In the genomic region with DNA sequence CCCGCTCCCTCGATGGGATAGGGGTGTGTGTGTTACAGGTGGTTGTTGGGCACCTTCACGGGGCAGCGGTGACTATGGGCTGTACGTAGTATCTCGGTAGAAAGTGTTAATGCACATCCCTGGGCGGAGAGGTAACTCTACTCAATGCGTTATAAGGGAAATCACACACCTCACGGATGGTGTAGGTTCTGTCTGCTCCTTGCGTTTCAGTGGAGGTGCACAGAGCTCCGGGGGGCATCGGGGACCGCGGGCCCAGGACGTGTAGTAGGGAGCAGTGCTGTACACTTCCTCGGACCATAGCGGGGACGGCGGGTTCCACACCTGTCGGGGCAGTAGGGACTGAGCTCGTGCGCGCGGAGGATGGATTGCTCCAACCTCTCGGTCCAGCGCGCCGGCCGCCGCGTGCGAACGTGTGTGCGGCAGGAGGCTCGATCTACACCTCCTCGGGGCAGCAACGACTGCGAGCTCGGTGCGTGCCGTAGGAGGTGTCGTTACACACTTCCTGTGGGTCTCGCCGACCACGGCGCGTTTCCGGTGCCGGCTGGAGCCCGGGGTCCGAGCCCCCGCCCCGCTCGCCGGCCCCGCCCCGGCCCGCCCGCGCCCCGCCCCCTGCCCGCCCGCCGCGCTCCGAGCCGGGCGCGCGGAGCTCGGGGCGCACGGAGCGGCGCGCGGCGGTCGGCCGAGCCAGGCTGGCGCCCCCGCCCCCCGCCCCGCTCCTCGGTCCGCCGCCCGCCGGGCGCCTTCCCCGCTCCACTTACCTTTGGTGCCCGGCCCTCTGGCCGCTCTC, we compare ENCODE assay signal across 1 cellular context.
TF ChIP-seq lines count a peak whose summit lies in the region.

A gene with protein sequence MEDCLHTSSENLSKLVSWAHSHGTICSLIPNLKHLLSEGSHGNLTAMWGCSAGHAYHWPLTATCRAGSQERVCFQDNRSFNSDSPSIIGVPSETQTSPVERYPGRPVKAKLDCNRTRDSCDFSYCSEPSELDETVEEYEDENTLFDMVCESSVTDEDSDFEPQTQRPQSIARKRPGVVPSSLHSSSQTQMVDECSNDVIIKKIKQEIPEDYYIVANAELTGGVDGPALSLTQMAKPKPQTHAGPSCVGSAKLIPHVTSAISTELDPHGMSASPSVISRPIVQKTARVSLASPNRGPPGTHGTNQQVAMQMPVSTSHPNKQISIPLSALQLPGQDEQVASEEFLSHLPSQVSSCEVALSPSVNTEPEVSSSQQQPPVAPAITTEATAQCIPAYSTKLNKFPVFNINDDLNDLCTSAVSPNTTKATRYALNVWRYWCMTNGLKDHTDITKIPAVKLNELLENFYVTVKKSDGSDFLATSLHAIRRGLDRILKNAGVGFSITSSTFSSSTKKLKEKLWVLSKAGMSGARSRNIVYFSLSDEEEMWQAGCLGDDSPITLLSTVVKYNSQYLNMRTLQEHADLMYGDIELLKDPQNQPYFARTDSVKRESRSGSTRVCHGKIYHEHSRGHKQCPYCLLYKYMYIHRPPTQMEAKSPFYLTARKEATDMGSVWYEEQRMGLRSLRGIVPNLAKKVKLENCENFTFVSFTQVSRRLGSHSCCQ (plus strand): TSS at position 607 of the 787 bp plus-strand sequence. CDS start 87,254 bp downstream, outside the sequence.

TF ChIP-seq in K562, 482 proteins besides CTCF, POLR2A, EP300 and RAD21 (continued from another document and continues in another):
- TF ChIP-seq, protein P1, sequence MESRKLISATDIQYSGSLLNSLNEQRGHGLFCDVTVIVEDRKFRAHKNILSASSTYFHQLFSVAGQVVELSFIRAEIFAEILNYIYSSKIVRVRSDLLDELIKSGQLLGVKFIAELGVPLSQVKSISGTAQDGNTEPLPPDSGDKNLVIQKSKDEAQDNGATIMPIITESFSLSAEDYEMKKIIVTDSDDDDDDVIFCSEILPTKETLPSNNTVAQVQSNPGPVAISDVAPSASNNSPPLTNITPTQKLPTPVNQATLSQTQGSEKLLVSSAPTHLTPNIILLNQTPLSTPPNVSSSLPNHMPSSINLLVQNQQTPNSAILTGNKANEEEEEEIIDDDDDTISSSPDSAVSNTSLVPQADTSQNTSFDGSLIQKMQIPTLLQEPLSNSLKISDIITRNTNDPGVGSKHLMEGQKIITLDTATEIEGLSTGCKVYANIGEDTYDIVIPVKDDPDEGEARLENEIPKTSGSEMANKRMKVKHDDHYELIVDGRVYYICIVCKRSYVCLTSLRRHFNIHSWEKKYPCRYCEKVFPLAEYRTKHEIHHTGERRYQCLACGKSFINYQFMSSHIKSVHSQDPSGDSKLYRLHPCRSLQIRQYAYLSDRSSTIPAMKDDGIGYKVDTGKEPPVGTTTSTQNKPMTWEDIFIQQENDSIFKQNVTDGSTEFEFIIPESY (CRISPR knock-in tag; IDR thresholded peaks at IDR 0.05) = peak; percentile 91
- TF ChIP-seq, protein P2, sequence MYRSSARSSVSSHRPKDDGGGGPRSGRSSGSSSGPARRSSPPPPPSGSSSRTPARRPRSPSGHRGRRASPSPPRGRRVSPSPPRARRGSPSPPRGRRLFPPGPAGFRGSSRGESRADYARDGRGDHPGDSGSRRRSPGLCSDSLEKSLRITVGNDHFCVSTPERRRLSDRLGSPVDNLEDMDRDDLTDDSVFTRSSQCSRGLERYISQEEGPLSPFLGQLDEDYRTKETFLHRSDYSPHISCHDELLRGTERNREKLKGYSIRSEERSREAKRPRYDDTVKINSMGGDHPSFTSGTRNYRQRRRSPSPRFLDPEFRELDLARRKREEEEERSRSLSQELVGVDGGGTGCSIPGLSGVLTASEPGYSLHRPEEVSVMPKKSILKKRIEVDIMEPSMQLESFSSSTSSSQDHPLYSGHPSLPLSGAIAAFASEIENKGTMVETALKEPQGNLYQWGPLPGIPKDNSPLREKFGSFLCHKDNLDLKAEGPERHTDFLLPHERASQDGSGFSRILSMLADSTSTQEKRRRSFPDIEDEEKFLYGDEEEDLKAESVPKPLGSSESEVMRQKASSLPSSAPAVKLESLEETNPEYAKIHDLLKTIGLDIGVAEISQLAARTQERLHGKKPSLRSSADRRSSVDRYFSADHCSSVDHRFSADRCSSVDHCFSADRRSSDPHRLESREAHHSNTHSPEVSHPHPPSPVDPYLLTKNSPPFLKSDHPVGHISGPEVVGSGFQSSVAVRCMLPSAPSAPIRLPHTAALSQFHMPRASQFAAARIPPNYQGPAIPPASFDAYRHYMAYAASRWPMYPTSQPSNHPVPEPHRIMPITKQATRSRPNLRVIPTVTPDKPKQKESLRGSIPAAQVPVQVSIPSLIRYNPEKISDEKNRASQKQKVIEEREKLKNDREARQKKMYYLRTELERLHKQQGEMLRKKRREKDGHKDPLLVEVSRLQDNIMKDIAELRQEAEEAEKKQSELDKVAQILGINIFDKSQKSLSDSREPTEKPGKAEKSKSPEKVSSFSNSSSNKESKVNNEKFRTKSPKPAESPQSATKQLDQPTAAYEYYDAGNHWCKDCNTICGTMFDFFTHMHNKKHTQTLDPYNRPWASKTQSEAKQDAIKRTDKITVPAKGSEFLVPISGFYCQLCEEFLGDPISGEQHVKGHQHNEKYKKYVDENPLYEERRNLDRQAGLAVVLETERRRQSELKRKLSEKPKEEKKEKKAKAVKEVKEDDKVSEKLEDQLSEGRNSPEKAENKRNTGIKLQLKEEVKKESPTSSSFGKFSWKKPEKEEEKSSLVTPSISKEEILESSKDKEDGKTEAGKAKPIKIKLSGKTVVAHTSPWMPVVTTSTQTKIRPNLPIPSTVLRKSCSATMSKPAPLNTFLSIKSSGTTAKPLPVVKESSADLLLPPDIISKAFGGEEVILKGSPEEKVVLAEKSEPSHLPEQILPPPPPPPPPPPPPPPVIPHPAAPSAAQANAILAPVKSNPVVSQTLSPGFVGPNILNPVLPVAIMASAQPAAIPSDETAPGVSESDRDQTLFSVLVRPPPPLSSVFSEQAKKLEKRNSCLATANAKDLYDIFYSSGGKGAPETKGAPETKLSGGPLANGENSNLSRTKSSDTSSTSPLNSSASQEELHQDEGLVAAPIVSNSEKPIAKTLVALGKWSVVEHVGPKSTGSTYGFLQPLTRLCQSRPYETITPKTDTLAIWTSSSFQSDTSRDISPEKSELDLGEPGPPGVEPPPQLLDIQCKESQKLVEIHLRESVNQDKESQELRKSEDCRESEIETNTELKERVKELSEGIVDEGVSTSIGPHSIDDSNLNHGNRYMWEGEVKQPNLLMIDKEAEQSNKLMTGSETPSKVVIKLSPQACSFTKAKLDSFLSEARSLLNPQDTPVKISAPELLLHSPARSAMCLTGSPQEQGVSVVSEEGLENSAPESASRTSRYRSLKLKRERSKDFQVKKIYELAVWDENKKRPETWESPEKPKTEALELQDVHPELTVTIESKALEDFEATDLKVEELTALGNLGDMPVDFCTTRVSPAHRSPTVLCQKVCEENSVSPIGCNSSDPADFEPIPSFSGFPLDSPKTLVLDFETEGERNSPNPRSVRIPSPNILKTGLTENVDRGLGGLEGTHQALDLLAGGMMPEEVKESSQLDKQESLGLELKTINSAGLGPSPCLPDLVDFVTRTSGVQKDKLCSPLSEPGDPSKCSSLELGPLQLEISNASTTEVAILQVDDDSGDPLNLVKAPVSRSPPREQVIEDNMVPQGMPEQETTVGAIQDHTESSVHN (IDR thresholded peaks at IDR 0.05; ENCODE audit: borderline replicate concordance in 1 of 2, low read depth in 1 of 2) = no peak
- TF ChIP-seq PML (IDR thresholded peaks at IDR 0.05; ENCODE audit: low read length) (peak; percentile 83), ELF2 (CRISPR knock-in tag; IDR thresholded peaks at IDR 0.05) (peak; percentile 38; the same call in 1 of the 2 replicates), NFRKB (IDR thresholded peaks at IDR 0.05; ENCODE audit: low read depth) (peak; percentile 56; the same call in 1 of the 2 replicates), PCBP2 (IDR thresholded peaks at IDR 0.05; ENCODE audit: low read depth, low read length, poor library complexity, severe bottlenecking) (no peak), ZNF282 (CRISPR knock-in tag; IDR thresholded peaks at IDR 0.05) (peak; percentile 90; the same call in 1 of the 2 replicates), SMARCB1 (IDR thresholded peaks at IDR 0.05; ENCODE audit: insufficient read length, low read depth) (no peak), RB1 (IDR thresholded peaks at IDR 0.05; ENCODE audit: low read depth) (peak; percentile 79), SRF (CRISPR knock-in tag; IDR thresholded peaks at IDR 0.05) (peak; percentile 25 to 69; a peak in 1 of 4 replicates), MEIS2 (IDR thresholded peaks at IDR 0.05; ENCODE audit: partially characterized antibody) (no peak), ZBTB1 (CRISPR knock-in tag; IDR thresholded peaks at IDR 0.05; ENCODE audit: borderline replicate concordance, low read depth) (peak; percentile 82; the same call in 1 of the 2 replicates), ZNF316 (IDR thresholded peaks at IDR 0.05) (no peak), PHF20 (IDR thresholded peaks at IDR 0.05; ENCODE audit: partially characterized antibody) (peak; percentile 92), ZFP30 (CRISPR knock-in tag; IDR thresholded peaks at IDR 0.05; ENCODE audit: borderline replicate concordance) (no peak), ZFX (CRISPR knock-in tag; IDR thresholded peaks at IDR 0.05) (peak; percentile 91), ZNF174 (CRISPR knock-in tag; IDR thresholded peaks at IDR 0.05) (no peak), TBP (optimal IDR thresholded peaks at IDR 0.05; ENCODE audit: low read depth, low read length) (peak; percentile 92), SREBF1 (IDR thresholded peaks at IDR 0.05; ENCODE audit: borderline replicate concordance, low read depth, low read length) (no peak), ZNF224 (CRISPR knock-in tag; IDR thresholded peaks at IDR 0.05) (peak; percentile 95), MAFK (IDR thresholded peaks at IDR 0.05; ENCODE audit: low read length) (no peak), ZNF347 (CRISPR knock-in tag; IDR thresholded peaks at IDR 0.05; ENCODE audit: low read depth) (no peak), ZNF133 (CRISPR knock-in tag; IDR thresholded peaks at IDR 0.05) (peak; percentile 14; the same call in 1 of the 2 replicates), EWSR1 (IDR thresholded peaks at IDR 0.05; ENCODE audit: borderline replicate concordance, low read depth, partially characterized antibody) (no peak), SAFB (IDR thresholded peaks at IDR 0.05; ENCODE audit: borderline replicate concordance, low read depth, low read length) (no peak), SREBF2 (CRISPR knock-in tag; IDR thresholded peaks at IDR 0.05) (peak; percentile 94; the same call in 1 of the 2 replicates), ZNF232 (CRISPR knock-in tag; IDR thresholded peaks at IDR 0.05) (peak; percentile 97)
- TF ChIP-seq, protein P3, sequence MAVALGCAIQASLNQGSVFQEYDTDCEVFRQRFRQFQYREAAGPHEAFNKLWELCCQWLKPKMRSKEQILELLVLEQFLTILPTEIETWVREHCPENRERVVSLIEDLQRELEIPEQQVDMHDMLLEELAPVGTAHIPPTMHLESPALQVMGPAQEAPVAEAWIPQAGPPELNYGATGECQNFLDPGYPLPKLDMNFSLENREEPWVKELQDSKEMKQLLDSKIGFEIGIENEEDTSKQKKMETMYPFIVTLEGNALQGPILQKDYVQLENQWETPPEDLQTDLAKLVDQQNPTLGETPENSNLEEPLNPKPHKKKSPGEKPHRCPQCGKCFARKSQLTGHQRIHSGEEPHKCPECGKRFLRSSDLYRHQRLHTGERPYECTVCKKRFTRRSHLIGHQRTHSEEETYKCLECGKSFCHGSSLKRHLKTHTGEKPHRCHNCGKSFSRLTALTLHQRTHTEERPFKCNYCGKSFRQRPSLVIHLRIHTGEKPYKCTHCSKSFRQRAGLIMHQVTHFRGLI (CRISPR knock-in tag; IDR thresholded peaks at IDR 0.05) = no peak
- TF ChIP-seq, protein P4, sequence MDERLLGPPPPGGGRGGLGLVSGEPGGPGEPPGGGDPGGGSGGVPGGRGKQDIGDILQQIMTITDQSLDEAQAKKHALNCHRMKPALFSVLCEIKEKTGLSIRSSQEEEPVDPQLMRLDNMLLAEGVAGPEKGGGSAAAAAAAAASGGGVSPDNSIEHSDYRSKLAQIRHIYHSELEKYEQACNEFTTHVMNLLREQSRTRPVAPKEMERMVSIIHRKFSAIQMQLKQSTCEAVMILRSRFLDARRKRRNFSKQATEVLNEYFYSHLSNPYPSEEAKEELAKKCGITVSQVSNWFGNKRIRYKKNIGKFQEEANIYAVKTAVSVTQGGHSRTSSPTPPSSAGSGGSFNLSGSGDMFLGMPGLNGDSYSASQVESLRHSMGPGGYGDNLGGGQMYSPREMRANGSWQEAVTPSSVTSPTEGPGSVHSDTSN (CRISPR knock-in tag; IDR thresholded peaks at IDR 0.05; ENCODE audit: low read depth) = no peak
- TF ChIP-seq, protein P4 (tag; conservative IDR thresholded peaks at IDR 0.05; ENCODE audit: low read depth) = 0 out of 2 replicates have a peak, but pooled peaks have one; percentile 6
- TF ChIP-seq, protein P5, sequence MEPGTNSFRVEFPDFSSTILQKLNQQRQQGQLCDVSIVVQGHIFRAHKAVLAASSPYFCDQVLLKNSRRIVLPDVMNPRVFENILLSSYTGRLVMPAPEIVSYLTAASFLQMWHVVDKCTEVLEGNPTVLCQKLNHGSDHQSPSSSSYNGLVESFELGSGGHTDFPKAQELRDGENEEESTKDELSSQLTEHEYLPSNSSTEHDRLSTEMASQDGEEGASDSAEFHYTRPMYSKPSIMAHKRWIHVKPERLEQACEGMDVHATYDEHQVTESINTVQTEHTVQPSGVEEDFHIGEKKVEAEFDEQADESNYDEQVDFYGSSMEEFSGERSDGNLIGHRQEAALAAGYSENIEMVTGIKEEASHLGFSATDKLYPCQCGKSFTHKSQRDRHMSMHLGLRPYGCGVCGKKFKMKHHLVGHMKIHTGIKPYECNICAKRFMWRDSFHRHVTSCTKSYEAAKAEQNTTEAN (CRISPR knock-in tag; IDR thresholded peaks at IDR 0.05) = peak; percentile 94
- TF ChIP-seq, protein P6, sequence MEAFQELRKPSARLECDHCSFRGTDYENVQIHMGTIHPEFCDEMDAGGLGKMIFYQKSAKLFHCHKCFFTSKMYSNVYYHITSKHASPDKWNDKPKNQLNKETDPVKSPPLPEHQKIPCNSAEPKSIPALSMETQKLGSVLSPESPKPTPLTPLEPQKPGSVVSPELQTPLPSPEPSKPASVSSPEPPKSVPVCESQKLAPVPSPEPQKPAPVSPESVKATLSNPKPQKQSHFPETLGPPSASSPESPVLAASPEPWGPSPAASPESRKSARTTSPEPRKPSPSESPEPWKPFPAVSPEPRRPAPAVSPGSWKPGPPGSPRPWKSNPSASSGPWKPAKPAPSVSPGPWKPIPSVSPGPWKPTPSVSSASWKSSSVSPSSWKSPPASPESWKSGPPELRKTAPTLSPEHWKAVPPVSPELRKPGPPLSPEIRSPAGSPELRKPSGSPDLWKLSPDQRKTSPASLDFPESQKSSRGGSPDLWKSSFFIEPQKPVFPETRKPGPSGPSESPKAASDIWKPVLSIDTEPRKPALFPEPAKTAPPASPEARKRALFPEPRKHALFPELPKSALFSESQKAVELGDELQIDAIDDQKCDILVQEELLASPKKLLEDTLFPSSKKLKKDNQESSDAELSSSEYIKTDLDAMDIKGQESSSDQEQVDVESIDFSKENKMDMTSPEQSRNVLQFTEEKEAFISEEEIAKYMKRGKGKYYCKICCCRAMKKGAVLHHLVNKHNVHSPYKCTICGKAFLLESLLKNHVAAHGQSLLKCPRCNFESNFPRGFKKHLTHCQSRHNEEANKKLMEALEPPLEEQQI (IDR thresholded peaks at IDR 0.05) = no peak
